In the genomic region with DNA sequence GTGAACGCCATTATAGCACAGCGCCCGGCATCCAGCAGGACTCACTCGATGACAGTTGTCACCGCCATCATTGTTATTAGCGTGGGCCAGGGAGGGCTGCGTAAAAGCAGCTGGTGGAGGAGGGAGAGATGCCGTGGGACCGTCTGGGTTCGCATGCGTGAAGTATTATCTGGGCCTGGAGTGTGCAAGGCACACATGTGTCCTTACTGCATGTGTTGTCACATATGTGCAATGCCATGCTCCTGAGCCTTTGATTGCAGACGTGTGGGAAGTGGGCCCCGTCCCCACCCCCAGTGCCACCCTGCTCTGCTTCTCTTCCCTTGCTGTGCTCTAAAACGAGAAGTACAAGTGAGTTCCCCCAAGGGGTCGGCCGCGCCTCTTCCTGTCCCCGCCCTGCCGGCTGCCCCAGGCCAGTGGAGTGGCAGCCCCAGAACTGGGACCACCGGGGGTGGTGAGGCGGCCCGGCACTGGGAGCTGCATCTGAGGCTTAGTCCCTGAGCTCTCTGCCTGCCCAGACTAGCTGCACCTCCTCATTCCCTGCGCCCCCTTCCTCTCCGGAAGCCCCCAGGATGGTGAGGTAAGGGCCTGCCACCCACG, we compare ENCODE assay signal across 8 cellular contexts. TPM values are rescaled to one million over a fixed set of nuclear protein-coding genes. Genes with fewer than 3 reads are reported as not detected.
DNase-seq lines count a peak whose midpoint lies in the region; ATAC-seq lines count a peak whose summit lies in the region.

A gene (plus strand): TSS at position 413 of the 597 bp plus-strand sequence. CDS start 157 bp downstream, at position 570.

- peaks cover 0 to 43% (median 5%) of the 10 kb centered on the region in 3 donors for H3K36me3 Mint-ChIP-seq in CD8-positive, alpha-beta memory T cell

- intact Hi-C loops in left ventricle myocardium superior (cut with micrococcal nuclease), result loop anchor here (10.0 kb wide), 1 partner anchor 154 kb away; a partner anchor contains a TSS

- H3K27me3 Mint-ChIP-seq in CD8-positive, alpha-beta memory T cell, result no peaks in the 10 kb centered on the region

- H3K4me1 ChIP-seq in CD8-positive, alpha-beta memory T cell (ENCODE audit: insufficient read depth, low read length), result peaks cover 76% of the 10 kb centered on the region

- peak within 1 kb of the TSS; percentile 94 to 100 (median 98) for H3K27ac Mint-ChIP-seq in CD8-positive, alpha-beta memory T cell

- H3K36me3 ChIP-seq in CD8-positive, alpha-beta memory T cell (ENCODE audit: insufficient read depth, low read length), result peaks cover 9% of the 10 kb centered on the region

- peak within 1 kb of the TSS; percentile 71 for H3K27ac ChIP-seq in CD8-positive, alpha-beta memory T cell (ENCODE audit: low read depth, low read length)

- no peaks in the 10 kb centered on the region for H3K9me3 ChIP-seq in CD8-positive, alpha-beta memory T cell (ENCODE audit: low read length)

- peak in 4 of 5 donors; percentile 37 to 77 (median 62) for DNase-seq in CD8-positive, alpha-beta memory T cell
- peak; percentile 72 for DNase-seq in Jurkat, Clone E6-1 (ENCODE audit: low read depth, low spot score)
- peak; percentile 81 for DNase-seq in activated CD8-positive, alpha-beta memory T cell treated with anti-CD3 and anti-CD28 coated beads, Interleukin-2, amount 50 U/mL, for 48 hours
- peak; percentile 80 for DNase-seq in left ventricle myocardium superior
- peak; percentile 76 for DNase-seq in stimulated activated CD4-positive, alpha-beta T cell treated with anti-CD3 and anti-CD28 coated beads, Interleukin-2, amount 100 ng/mL, for 4 hours (ENCODE audit: low read depth)
- DNase-seq in DMS 273 treated with DMSO at 0.1 percent for 48 hours (lab: John Stamatoyannopoulos, UW), result no peak
- no peak for DNase-seq in HCEC 1CT

- H3K4me3 Mint-ChIP-seq in CD8-positive, alpha-beta memory T cell, result peak within 1 kb of the TSS; percentile 95 to 99 (median 99)

- POLR2A ChIA-PET in CD8-positive, alpha-beta memory T cell (lab: Charles Lee), result interaction anchor here (1.4 to 10.6 kb wide), 3 partner anchors 9 to 15 kb away, joined by 4 to 481 read pairs (median 6); no protein-coding TSS in a partner anchor

- peak within 1 kb of the TSS; percentile 88 for H3K4me3 ChIP-seq in CD8-positive, alpha-beta memory T cell (ENCODE audit: low read length)
- peak within 1 kb of the TSS; percentile 89 for H3K4me3 ChIP-seq in Jurkat, Clone E6-1 (ENCODE audit: low read length)

- H3K9me3 Mint-ChIP-seq in CD8-positive, alpha-beta memory T cell, result peaks cover 0 to 3% (median 0%) of the 10 kb centered on the region in 5 donors

- ATAC-seq in left ventricle myocardium superior, result peak; percentile 48
- ATAC-seq in GM19452 (IDR thresholded peaks at IDR 0.05; ENCODE audit: unreplicated experiment), result no peak

- no peaks in the 10 kb centered on the region for H3K27me3 ChIP-seq in CD8-positive, alpha-beta memory T cell (ENCODE audit: insufficient read depth, low read length, poor library complexity, severe bottlenecking)

- H3K4me1 Mint-ChIP-seq in CD8-positive, alpha-beta memory T cell, result peaks cover 74 to 89% (median 81%) of the 10 kb centered on the region in 3 donors

- CTCF ChIA-PET in CD8-positive, alpha-beta memory T cell (lab: Charles Lee), result interaction anchor here (1.2 to 22.6 kb wide), 7 partner anchors 9 to 157 kb away, joined by 4 to 815 read pairs (median 5); no protein-coding TSS in a partner anchor

RNA-seq across cellular contexts. Expression of the gene that starts here (rescaled TPM):
- 100 to 1,000 TPM; 456 to 460 TPM for total RNA-seq in CD8-positive, alpha-beta memory T cell
- polyA plus RNA-seq in CD8-positive, alpha-beta memory T cell, result 379 TPM
- 609 TPM for polyA plus RNA-seq in Jurkat, Clone E6-1 (2012; ENCODE audit: insufficient read depth, insufficient read length)
- total RNA-seq in left ventricle myocardium superior, result 6.0 TPM

Comparison
In these comparisons a context has a peak if more than half of its experiments do, and no peak if none do; other contexts are left out.
1. RNA of the gene that starts here (total RNA-seq): 456 to 460 TPM in CD8-positive, alpha-beta memory T cell; 6.0 TPM in left ventricle myocardium superior (single experiment); every median in the first group is over 10 times any median in the second.
2. DNase-seq: peak in CD8-positive, alpha-beta memory T cell (4 of 5), Jurkat, Clone E6-1 (single experiment), activated CD8-positive, alpha-beta memory T cell treated with anti-CD3 and anti-CD28 coated beads, Interleukin-2, amount 50 U/mL, for 48 hours (single experiment), left ventricle myocardium superior (single experiment) and stimulated activated CD4-positive, alpha-beta T cell treated with anti-CD3 and anti-CD28 coated beads, Interleukin-2, amount 100 ng/mL, for 4 hours (single experiment); none in DMS 273 treated with DMSO at 0.1 percent for 48 hours (single experiment) and HCEC 1CT (single experiment).